In the genomic region with DNA sequence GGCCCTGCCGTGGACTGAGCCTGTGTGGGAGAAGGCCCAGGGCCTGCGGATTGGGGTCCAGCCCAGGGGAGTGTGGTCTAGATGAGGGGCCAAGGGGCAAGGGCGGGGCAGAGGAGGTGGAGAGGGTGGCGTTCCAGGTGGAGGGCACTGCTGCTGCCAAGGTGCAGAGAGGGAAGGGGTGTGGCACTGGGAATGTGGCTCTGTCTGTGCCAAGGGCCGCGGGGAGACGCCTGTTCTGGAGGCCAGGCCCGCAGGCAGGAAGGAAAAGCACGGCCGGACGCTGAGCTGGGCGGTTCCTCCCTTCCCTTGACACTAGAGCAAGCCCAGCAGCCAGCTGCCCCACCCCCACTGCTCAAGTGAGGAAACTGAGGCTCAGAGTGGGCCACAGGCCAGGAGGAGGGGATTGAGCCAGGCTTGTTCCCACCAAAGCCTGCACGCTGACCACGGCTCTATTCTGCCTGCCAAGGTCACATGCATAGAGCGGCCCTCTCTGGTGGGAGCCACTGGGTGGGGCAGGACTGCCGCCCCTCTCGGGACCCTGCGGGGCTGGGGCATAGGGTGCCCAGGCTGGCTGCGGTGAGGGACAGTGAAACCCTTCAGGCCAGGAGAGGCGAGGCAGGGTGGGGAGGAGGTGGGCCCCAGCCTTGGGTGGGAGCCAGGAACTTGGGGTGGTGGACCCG, we compare ENCODE assay signal across 9 cellular contexts. TPM values are rescaled to one million over a fixed set of nuclear protein-coding genes. Genes with fewer than 3 reads are reported as not detected.
DNase-seq lines count a peak whose midpoint lies in the region; ATAC-seq and TF ChIP-seq lines count a peak whose summit lies in the region.
"Had no signal": no experiment of that assay in that cellular context is flagged by ENCODE, and none has a peak within 500 bp of the region (broad histone marks: within the 10 kb centered on the region; RNA-seq: fewer than 3 reads in every experiment).

No MANE protein-coding gene starts in this region.

- peaks cover 36% of the 10 kb centered on the region for H3K4me1 ChIP-seq in PC-9 (replicated peaks; ENCODE audit: insufficient read depth)
- peaks cover 60 to 77% of the 10 kb centered on the region in 2 donors for H3K4me1 ChIP-seq in duodenal mucosa (ENCODE audit: control insufficient read depth in 1 of 2, insufficient read depth in 2 of 2, low read length in 2 of 2)
- H3K4me1 ChIP-seq in lung (ENCODE audit: control insufficient read depth in 2 of 2, insufficient read depth in 2 of 2, low read length in 2 of 2): peaks cover 22 to 70% of the 10 kb centered on the region in 2 donors
- peaks cover 6 to 94% (median 90%) of the 10 kb centered on the region in 4 donors for H3K4me1 ChIP-seq in tibial nerve

- no peak for TF ChIP-seq POLR2A in tibial nerve (IDR thresholded peaks at IDR 0.05)

- peaks cover 6% of the 10 kb centered on the region; the same call in 1 of the 2 replicates for H4K20me1 ChIP-seq in PC-9 (ENCODE audit: insufficient read depth)

- intact Hi-C loops in PC-9 (cut with micrococcal nuclease; ENCODE audit: unreplicated experiment): no loop called here

- H3K9me2 ChIP-seq in PC-9 (ENCODE audit: insufficient read depth): no peaks in the 10 kb centered on the region

- peak overlapping the region; percentile 65 for H3K4me2 ChIP-seq in PC-9

- H3K36me3 ChIP-seq in PC-9 (ENCODE audit: low read depth) (no peaks in the 10 kb centered on the region), duodenal mucosa (ENCODE audit: control insufficient read depth in 1 of 2, insufficient read depth in 2 of 2, low read length in 2 of 2) (peaks cover 0 to 3% of the 10 kb centered on the region in 2 donors), lung (ENCODE audit: control insufficient read depth in 2 of 2, insufficient read depth in 2 of 2, low read length in 2 of 2) (peaks cover 0 to 2% of the 10 kb centered on the region in 2 donors), tibial nerve (peaks cover 0 to 3% (median 0%) of the 10 kb centered on the region in 3 donors)

- TF ChIP-seq EP300 in tibial nerve (IDR thresholded peaks at IDR 0.05): peak in 1 of 2 donors; percentile 35

- H3K79me2 ChIP-seq in PC-9 (ENCODE audit: low read depth): no peaks in the 10 kb centered on the region; the same call in 1 of the 2 replicates

- H3K9me3 ChIP-seq in PC-9 (ENCODE audit: insufficient read depth, low read depth): no peaks in the 10 kb centered on the region
- no peaks in the 10 kb centered on the region for H3K9me3 ChIP-seq in duodenal mucosa (ENCODE audit: control insufficient read depth in 1 of 2, low read length in 2 of 2)
- no peaks in the 10 kb centered on the region for H3K9me3 ChIP-seq in lung (ENCODE audit: control insufficient read depth in 2 of 2, insufficient read depth in 1 of 2, low read length in 1 of 2)
- no peaks in the 10 kb centered on the region for H3K9me3 ChIP-seq in tibial nerve

- TF ChIP-seq CTCF in PC-9 (conservative IDR thresholded peaks at IDR 0.05) (no peak), lung (IDR thresholded peaks at IDR 0.05; ENCODE audit: control extremely low read depth, extremely low read depth) (no peak), tibial nerve (IDR thresholded peaks at IDR 0.05) (no peak)

- no TSS peak for BruUV-seq in PC-9 (replicated peaks; lab: Mats Ljungman, UMichigan)

- no peak overlapping the region for H2AFZ ChIP-seq in PC-9

- WGBS in lung, 2 donors: 34 to 36% methylated on average over 21 of the region's 21 CpGs
- 24 to 34% methylated on average over 18 to 21 of the region's 21 CpGs for WGBS in tibial nerve, 2 donors

- no peak overlapping the region for H3K27ac ChIP-seq in PC-9
- peak overlapping the region; percentile 70 for H3K27ac ChIP-seq in duodenal mucosa (ENCODE audit: low read depth, low read length)
- H3K27ac ChIP-seq in lung (ENCODE audit: low read depth in 1 of 2, low read length in 1 of 2): peak overlapping the region; percentile 12 to 94
- peak overlapping the region; percentile 28 to 81 (median 75) for H3K27ac ChIP-seq in tibial nerve

- peaks cover 8% of the 10 kb centered on the region for H3F3A ChIP-seq in PC-9 (ENCODE audit: insufficient read depth, low read depth)

- POLR2A ChIA-PET in PC-9 (lab: Charles Lee; ENCODE audit: unreplicated experiment): no interaction called here

- H3K27me3 ChIP-seq in PC-9 (ENCODE audit: insufficient read depth, low read depth): no peaks in the 10 kb centered on the region
- no peaks in the 10 kb centered on the region for H3K27me3 ChIP-seq in duodenal mucosa (ENCODE audit: control insufficient read depth in 1 of 2, insufficient read depth in 2 of 2, low read length in 2 of 2)
- H3K27me3 ChIP-seq in lung (ENCODE audit: control insufficient read depth, insufficient read depth): no peaks in the 10 kb centered on the region
- H3K27me3 ChIP-seq in tibial nerve: no peaks in the 10 kb centered on the region

- H3K9ac ChIP-seq in duodenal mucosa (ENCODE audit: low read depth in 1 of 2, low read length in 2 of 2): peak overlapping the region; percentile 54 to 55

- peak; percentile 69 to 85 for DNase-seq in PC-9
- DNase-seq in lung (ENCODE audit: low spot score): peak; percentile 84
- DNase-seq in tibial nerve (ENCODE audit: low spot score in 2 of 2): peak; percentile 42 to 54
- DNase-seq in C1 segment of cervical spinal cord (lab: John Stamatoyannopoulos, UW): no peak
- DNase-seq: activated CD4-positive, alpha-beta memory T cell treated with anti-CD3 and anti-CD28 coated beads, Interleukin-2, amount 10 ng/mL, durations not matched to agents 7 days and 5 days; erythroblast had no signal

- H3K4me3 ChIP-seq in PC-9 (no peak overlapping the region), duodenal mucosa (ENCODE audit: low read depth in 1 of 2, low read length in 2 of 2) (no peak overlapping the region), lung (no peak overlapping the region), tibial nerve (no peak overlapping the region)

- ATAC-seq in lung (ENCODE audit: insufficient read depth, low FRiP score) (peak; percentile 53), GM21423 (IDR thresholded peaks at IDR 0.05; ENCODE audit: unreplicated experiment) (no peak), GM18868 (IDR thresholded peaks at IDR 0.05; ENCODE audit: unreplicated experiment) (no peak)

- CTCF ChIA-PET in PC-9 (lab: Charles Lee): interaction anchor here (0.5 kb wide), 1 partner anchor 60 kb away, joined by 6 read pairs; no protein-coding TSS in a partner anchor

RNA-seq across cellular contexts. Expression of a gene that starts 13.0 kb away (rescaled TPM):
- total RNA-seq in PC-9 (2021): 40.4 and 54.0 TPM in 2 replicates
- total RNA-seq in lung: 100 to 1,000 TPM in 1 of 2 donors, 10 to 100 TPM in 1; 49.9 to 117 TPM
- polyA plus RNA-seq in lung: 10 to 100 TPM; 62.9 to 96.7 TPM
- total RNA-seq in tibial nerve: 100 to 1,000 TPM in 1 of 4 donors, 10 to 100 TPM in 3; 70.5 to 161 (median 77.8) TPM

RNA-seq across cellular contexts. Expression of a gene that starts 37.8 kb away (rescaled TPM):
- total RNA-seq in PC-9 (2021) (178 and 181 TPM in 2 replicates), lung (100 to 1,000 TPM; 300 to 400 TPM), tibial nerve (100 to 1,000 TPM; 270 to 449 (median 327) TPM)
- polyA plus RNA-seq in lung: 100 to 1,000 TPM; 127 to 237 TPM

RNA-seq across cellular contexts. Expression of a gene that starts 49.7 kb away (rescaled TPM):
- 37.1 and 44.8 TPM in 2 replicates for total RNA-seq in PC-9 (2021)
- 10 to 100 TPM; 30.6 to 46.3 TPM for total RNA-seq in lung
- polyA plus RNA-seq in lung: 10 to 100 TPM; 41.2 to 82.8 TPM
- 100 to 1,000 TPM in 1 of 4 donors, 10 to 100 TPM in 3; 78.3 to 110 (median 89.3) TPM for total RNA-seq in tibial nerve

Comparison
In these comparisons a context has a peak if more than half of its experiments do, and no peak if none do; other contexts are left out.
1. DNase-seq: peak in PC-9 (2 of 2), lung (single experiment) and tibial nerve (2 of 2); none in C1 segment of cervical spinal cord (0 of 14).